Comparison of ENCODE assay signal across 8 cellular contexts in the genomic region with DNA sequence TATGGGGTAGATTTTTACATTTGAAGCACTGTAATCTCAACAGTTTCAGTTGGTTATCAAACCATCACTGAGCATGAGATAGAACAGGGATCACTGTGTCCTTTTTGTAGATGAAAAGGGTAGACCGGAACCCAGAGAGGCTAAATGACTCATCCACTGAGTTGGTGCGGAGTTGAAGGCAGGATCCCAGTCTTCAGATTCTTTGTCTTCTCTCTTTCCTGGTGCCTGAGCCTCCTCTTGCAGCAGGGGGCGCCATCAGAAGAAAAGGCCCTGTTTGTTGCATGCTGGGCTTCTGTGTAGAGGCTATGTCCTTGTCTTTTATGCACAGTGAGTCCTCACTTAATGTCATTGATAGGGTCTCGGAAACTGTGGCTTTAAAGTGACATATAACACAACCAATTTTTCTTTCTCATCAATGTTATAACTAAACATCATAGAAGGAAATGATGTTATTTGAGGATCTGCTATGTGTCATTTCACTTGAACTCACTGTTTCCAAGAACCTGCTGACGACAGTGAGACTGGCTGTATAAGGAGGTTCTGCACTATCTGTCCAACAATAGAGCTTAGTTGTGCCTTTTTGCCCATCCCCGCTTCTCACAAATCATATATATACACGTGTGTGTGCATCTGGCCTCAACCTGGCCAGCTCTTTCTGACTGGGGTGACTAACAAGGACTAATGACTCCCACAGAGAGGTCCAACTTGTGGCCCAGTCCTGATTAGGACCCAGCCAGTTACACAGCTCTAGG. TPM values are rescaled to one million over a fixed set of nuclear protein-coding genes. Genes with fewer than 3 reads are reported as not detected.
A peak's percentile ranks its signal among the peaks of the same experiment; 100 is the strongest.
DNase-seq lines count a peak whose midpoint lies in the region; ATAC-seq, FAIRE-seq and TF ChIP-seq lines count a peak whose summit lies in the region.

No MANE protein-coding gene starts in this region.

- H3K9me3 ChIP-seq in H1 (ENCODE audit: insufficient read depth in 2 of 2, low read depth in 1 of 2, low read length in 1 of 2) (no peaks in the 10 kb centered on the region), osteoblast (ENCODE audit: low read depth, low read length) (no peaks in the 10 kb centered on the region)

- DNase-seq in AG09309 (ENCODE audit: low read depth) (no peak), NB4 (ENCODE audit: low read depth) (peak; percentile 74), H1 (ENCODE audit: low read depth in 1 of 2, low spot score in 2 of 2) (peak; percentile 51 to 86), osteoblast (ENCODE audit: insufficient read length, low spot score, missing footprints) (peak; percentile 95), NCI-H2171 (lab: John Stamatoyannopoulos, UW) (no peak), NCI-H2029 (lab: John Stamatoyannopoulos, UW) (no peak)
- DNase-seq in activated CD4-positive, alpha-beta T cell treated with anti-CD3 and anti-CD28 coated beads, Interleukin-2, amount 50 U/mL, for 4 hours = peak; percentile 75

- H3K79me1 ChIP-seq in H1 (ENCODE audit: low read depth, low read length) = peaks cover 3% of the 10 kb centered on the region

- no peak overlapping the region for H3K56ac ChIP-seq in H1 (replicated peaks; ENCODE audit: insufficient read length, low read depth, low read length)

- H4K20me1 ChIP-seq in H1 (replicated peaks in 1 of 2; ENCODE audit: control insufficient read depth in 1 of 2, insufficient read depth in 2 of 2, low read length in 2 of 2) = peaks cover 2 to 3% of the 10 kb centered on the region in 2 experiments
- peaks cover 23% of the 10 kb centered on the region for H4K20me1 ChIP-seq in osteoblast (ENCODE audit: insufficient read depth, low read length)

- H3K4me3 ChIP-seq in AG09309 (ENCODE audit: control insufficient read depth, low read depth, low read length) = no peak overlapping the region
- no peak overlapping the region for H3K4me3 ChIP-seq in NB4 (ENCODE audit: low read depth, low read length)
- no peak overlapping the region for H3K4me3 ChIP-seq in H1 (ENCODE audit: extremely low read depth in 1 of 4, insufficient read depth in 2 of 4, low read depth in 3 of 4, low read length in 4 of 4)
- H3K4me3 ChIP-seq in osteoblast (ENCODE audit: insufficient read depth, low read length) = no peak overlapping the region

- H3K27me3 ChIP-seq in H1 (replicated peaks in 1 of 4; ENCODE audit: control insufficient read depth in 3 of 4, extremely low read depth in 1 of 4, insufficient read depth in 3 of 4, low read length in 3 of 4) (no peaks in the 10 kb centered on the region), osteoblast (ENCODE audit: insufficient read depth, low read length) (no peaks in the 10 kb centered on the region)

- no peak overlapping the region for H2AK5ac ChIP-seq in H1 (ENCODE audit: low read depth, low read length)

- H3K4me1 ChIP-seq in H1 (replicated peaks in 1 of 4; ENCODE audit: control insufficient read depth in 3 of 4, insufficient read depth in 4 of 4, low read length in 3 of 4) (peaks cover 0 to 9% (median 2%) of the 10 kb centered on the region in 4 experiments; a peak in 4 of 7 replicates), osteoblast (ENCODE audit: insufficient read depth, low read length) (peaks cover 2% of the 10 kb centered on the region)

- no peak overlapping the region for H4K8ac ChIP-seq in H1 (ENCODE audit: extremely low read depth, insufficient read depth, low read length)

- no peak overlapping the region for H4K5ac ChIP-seq in H1 (ENCODE audit: insufficient read length, low read depth, low read length)

- no peak overlapping the region for H3K14ac ChIP-seq in H1 (ENCODE audit: insufficient read length)

- H2BK12ac ChIP-seq in H1 (ENCODE audit: low read depth, low read length) = no peak overlapping the region

- H3K23me2 ChIP-seq in H1 (ENCODE audit: low read depth, low read length) = no peaks in the 10 kb centered on the region

- no peak for TF ChIP-seq POLR2A in NB4 (IDR thresholded peaks at IDR 0.05; ENCODE audit: extremely low read depth, insufficient read length)
- no peak for TF ChIP-seq POLR2A in H1 (IDR thresholded peaks at IDR 0.05; ENCODE audit: control extremely low read depth in 1 of 2, low read depth in 2 of 2, low read length in 2 of 2)

- 60% methylated on average over 7 of the region's 7 CpGs; no CpG with 5 or more reads in 1 of the 2 experiments for WGBS in H1 (ENCODE audit: extremely low coverage in 1 of 2, insufficient coverage in 1 of 2, insufficient read length in 1 of 2, insufficient replicate concordance in 2 of 2, low coverage in 1 of 2, low lambda C conversion rate in 2 of 2, missing lambda C conversion rate in 1 of 2), 2 experiments

- CTCF ChIA-PET in H1 (lab: Charles Lee; ENCODE audit: partially characterized antibody) = interaction anchor here (0.5 to 1.9 kb wide), 12 partner anchors 9 to 202 kb away, joined by 3 to 9 read pairs (median 3); partner anchors contain the start of gene ZNF282

- no peak overlapping the region for H3K4ac ChIP-seq in H1 (replicated peaks; ENCODE audit: insufficient read length, low read depth, low read length)

- H2AFZ ChIP-seq in H1 (ENCODE audit: low read length) = no peak overlapping the region
- H2AFZ ChIP-seq in osteoblast (ENCODE audit: low read length) = no peak overlapping the region

- peaks cover 43 to 82% (median 63%) of the 10 kb centered on the region in 4 experiments for H3K36me3 ChIP-seq in H1 (ENCODE audit: control insufficient read depth in 2 of 4, insufficient read depth in 4 of 4, low read length in 3 of 4)
- H3K36me3 ChIP-seq in osteoblast (ENCODE audit: insufficient read depth, low read length) = peaks cover 80% of the 10 kb centered on the region

- no peak for TF ChIP-seq EP300 in H1 (IDR thresholded peaks at IDR 0.05; ENCODE audit: borderline replicate concordance in 1 of 2, low read depth in 2 of 2, low read length in 2 of 2)

- TF ChIP-seq CTCF in AG09309 (IDR thresholded peaks at IDR 0.05; ENCODE audit: control insufficient read depth, insufficient read depth, low read depth, low read length, missing control alignments) = peak; percentile 70
- TF ChIP-seq CTCF in NB4 (IDR thresholded peaks at IDR 0.05; ENCODE audit: low read depth, low read length) = peak; percentile 94
- TF ChIP-seq CTCF in H1 (IDR thresholded peaks at IDR 0.05; ENCODE audit: control extremely low read depth in 1 of 3, insufficient read depth in 1 of 3, low read depth in 1 of 3, low read length in 3 of 3) = peak; percentile 58 to 84 (median 71)
- TF ChIP-seq CTCF in osteoblast (IDR thresholded peaks at IDR 0.05; ENCODE audit: extremely low read depth, low read depth, low read length) = peak; percentile 77

- H3K9ac ChIP-seq in H1 (replicated peaks in 1 of 4; ENCODE audit: extremely low read depth in 1 of 4, low read depth in 3 of 4, low read length in 3 of 4) = no peak overlapping the region

- no peak overlapping the region for H2BK20ac ChIP-seq in H1 (ENCODE audit: low read length)

- no peak overlapping the region for H4K91ac ChIP-seq in H1 (replicated peaks; ENCODE audit: insufficient read length, low read length)

- POLR2A ChIA-PET in H1 (lab: Charles Lee; ENCODE audit: partially characterized antibody) = interaction anchor here (0.8 to 1.1 kb wide), 2 partner anchors 9 to 15 kb away, joined by 3 to 6 read pairs; partner anchors contain the start of gene ZNF282

- peak; percentile 68 for ATAC-seq in GM18870 (IDR thresholded peaks at IDR 0.05; ENCODE audit: unreplicated experiment)

- peak overlapping the region; percentile 48; the same call in 1 of the 2 replicates for H2BK5ac ChIP-seq in H1 (ENCODE audit: low read depth, low read length)

- H3K23ac ChIP-seq in H1 (ENCODE audit: insufficient read length) = no peak overlapping the region

- H3K4me2 ChIP-seq in H1 (ENCODE audit: insufficient read depth in 1 of 2, low read depth in 2 of 2, low read length in 2 of 2) (0 out of 4 replicates have a peak overlapping the region, but pooled peaks of 1 of the 2 experiments have one; percentile 11), osteoblast (ENCODE audit: insufficient read depth, low read length) (no peak overlapping the region)

- H3K79me2 ChIP-seq in H1 (ENCODE audit: control insufficient read depth in 1 of 2, insufficient read depth in 2 of 2, low read length in 2 of 2) = no peaks in the 10 kb centered on the region; a peak in 1 of 4 replicates
- H3K79me2 ChIP-seq in osteoblast (ENCODE audit: insufficient read depth, low read length) = peaks cover 13% of the 10 kb centered on the region

- no peak overlapping the region for H3K18ac ChIP-seq in H1 (ENCODE audit: extremely low read depth, low read length)

- 0 out of 2 replicates have a peak overlapping the region, but pooled peaks have one; percentile 31 for H3K27ac ChIP-seq in H1 (ENCODE audit: low read depth, low read length)
- no peak overlapping the region for H3K27ac ChIP-seq in osteoblast (ENCODE audit: low read depth, low read length)

- peak; percentile 27 to 51; a peak in 3 of 4 replicates for TF ChIP-seq RAD21 in H1 (IDR thresholded peaks at IDR 0.05 in 1 of 2, conservative IDR thresholded peaks at IDR 0.05 in 1 of 2; ENCODE audit: low read depth in 2 of 2, low read length in 2 of 2)

- FAIRE-seq in H1 (lab: Jason Lieb, UNC) = peak; percentile 86

- no peak overlapping the region for H2BK15ac ChIP-seq in H1 (ENCODE audit: low read length)

- H2BK120ac ChIP-seq in H1 (replicated peaks; ENCODE audit: low read depth, low read length) = no peak overlapping the region

RNA-seq across cellular contexts. Expression of gene ZNF282, which starts 14.3 kb away (rescaled TPM):
- 35.7 and 36.3 TPM in 2 replicates for total RNA-seq in H1 (2021; fragmentation: NEBNext Ultra II Directional; extraction: Animal tissue kit (Norgen Biotek cat#: 25700))
- polyA plus RNA-seq in H1 (2011; rRNA removed) = 16.9 and 22.3 TPM in 2 replicates
- polyA plus RNA-seq in H1 (2011; cell fraction: cytosol; rRNA removed) = 16.1 TPM
- polyA plus RNA-seq in H1 (2011; cell fraction: nucleus; rRNA removed) = 34.5 TPM
- 20.6 to 25.7 TPM (median 22.8 TPM) in 4 replicates for polyA plus RNA-seq in H1 (2012, experiment 1 of 2)
- polyA plus RNA-seq in H1 (2012, experiment 2 of 2) = 24.5 TPM
- polyA plus RNA-seq in H1 (2013, experiment 1 of 2) = 14.9 TPM
- 13.3 TPM for polyA plus RNA-seq in H1 (2013, experiment 2 of 2)
- polyA minus RNA-seq in H1 (2011; rRNA and poly(A)+ RNA removed) = 15.0 and 17.4 TPM in 2 replicates
- 27.6 TPM for polyA minus RNA-seq in H1 (2011; cell fraction: cytosol; rRNA and poly(A)+ RNA removed)
- polyA minus RNA-seq in H1 (2011; cell fraction: nucleus; rRNA and poly(A)+ RNA removed) = 26.6 TPM
- total RNA-seq in osteoblast = 28.6 and 30.6 TPM in 2 replicates

RNA-seq across cellular contexts. Expression of gene ZNF212, which starts 29.8 kb away (rescaled TPM):
- 19.3 and 20.1 TPM in 2 replicates for total RNA-seq in H1 (2021; fragmentation: NEBNext Ultra II Directional; extraction: Animal tissue kit (Norgen Biotek cat#: 25700))
- 6.7 and 9.1 TPM in 2 replicates for polyA plus RNA-seq in H1 (2011; rRNA removed)
- polyA plus RNA-seq in H1 (2011; cell fraction: cytosol; rRNA removed) = 10.7 TPM
- 13.6 TPM for polyA plus RNA-seq in H1 (2011; cell fraction: nucleus; rRNA removed)
- 13.3 to 16.9 TPM (median 14.4 TPM) in 4 replicates for polyA plus RNA-seq in H1 (2012, experiment 1 of 2)
- 8.3 TPM for polyA plus RNA-seq in H1 (2012, experiment 2 of 2)
- 7.2 TPM for polyA plus RNA-seq in H1 (2013, experiment 1 of 2)
- polyA plus RNA-seq in H1 (2013, experiment 2 of 2) = 7.1 TPM
- 6.1 and 8.2 TPM in 2 replicates for polyA minus RNA-seq in H1 (2011; rRNA and poly(A)+ RNA removed)
- 7.0 TPM for polyA minus RNA-seq in H1 (2011; cell fraction: cytosol; rRNA and poly(A)+ RNA removed)
- 9.7 TPM for polyA minus RNA-seq in H1 (2011; cell fraction: nucleus; rRNA and poly(A)+ RNA removed)
- 8.5 and 9.0 TPM in 2 replicates for total RNA-seq in osteoblast

RNA-seq across cellular contexts. Expression of gene ZNF783, which starts 52.3 kb away (rescaled TPM):
- total RNA-seq in H1 (2021; fragmentation: NEBNext Ultra II Directional; extraction: Animal tissue kit (Norgen Biotek cat#: 25700)) = 7.3 and 8.3 TPM in 2 replicates
- 8.2 and 10.3 TPM in 2 replicates for polyA plus RNA-seq in H1 (2011; rRNA removed)
- 10.9 TPM for polyA plus RNA-seq in H1 (2011; cell fraction: cytosol; rRNA removed)
- 28.9 TPM for polyA plus RNA-seq in H1 (2011; cell fraction: nucleus; rRNA removed)
- polyA plus RNA-seq in H1 (2012, experiment 1 of 2) = 4.0 to 9.1 TPM (median 6.6 TPM) in 4 replicates
- polyA plus RNA-seq in H1 (2012, experiment 2 of 2) = 3.2 TPM
- 4.3 TPM for polyA plus RNA-seq in H1 (2013, experiment 1 of 2)
- 4.2 TPM for polyA plus RNA-seq in H1 (2013, experiment 2 of 2)
- 4.8 and 5.3 TPM in 2 replicates for polyA minus RNA-seq in H1 (2011; rRNA and poly(A)+ RNA removed)
- polyA minus RNA-seq in H1 (2011; cell fraction: cytosol; rRNA and poly(A)+ RNA removed) = 3.9 TPM
- polyA minus RNA-seq in H1 (2011; cell fraction: nucleus; rRNA and poly(A)+ RNA removed) = 11.9 TPM
- total RNA-seq in osteoblast = 13.3 and 13.4 TPM in 2 replicates

Comparison
In these comparisons a context has a peak if more than half of its experiments do, and no peak if none do; other contexts are left out.
1. DNase-seq: peak in NB4 (single experiment), activated CD4-positive, alpha-beta T cell treated with anti-CD3 and anti-CD28 coated beads, Interleukin-2, amount 50 U/mL, for 4 hours (2 of 2), H1 (2 of 2) and osteoblast (single experiment); none in AG09309 (single experiment), NCI-H2171 (single experiment) and NCI-H2029 (single experiment).
2. Peak in every context shown above with its lines, with median percentiles within 50 percentile points of each other: CTCF ChIP-seq.